Comparison of ENCODE assay signal across 14 cellular contexts in genomic region chr17:48294193-48294909, GRCh38.
DNase-seq lines count a peak whose midpoint lies in the region; ATAC-seq and TF ChIP-seq lines count a peak whose summit lies in the region.
"Had no signal": no experiment of that assay in that cellular context is flagged by ENCODE, and none has a peak within 500 bp of the region (broad histone marks: within the 10 kb centered on the region; RNA-seq: fewer than 3 reads in every experiment).

No MANE protein-coding gene starts in this region.

- no peak for TF ChIP-seq POLR2A in esophagus muscularis mucosa (IDR thresholded peaks at IDR 0.05; ENCODE audit: low read depth)

- H3K9me3 ChIP-seq in OCI-LY1 (ENCODE audit: low read length) (no peaks in the 10 kb centered on the region), esophagus muscularis mucosa (no peaks in the 10 kb centered on the region), MG63 (no peaks in the 10 kb centered on the region)
- H3K9me3 ChIP-seq: gastrocnemius medialis, mucosa of descending colon, psoas muscle had no signal

- no peak for TF ChIP-seq EP300 in esophagus muscularis mucosa (IDR thresholded peaks at IDR 0.05)

- no peaks in the 10 kb centered on the region for H4K20me1 ChIP-seq in OCI-LY1 (ENCODE audit: insufficient read depth, low read length)

- 54% methylated on average over 11 of the region's 11 CpGs for WGBS in esophagus muscularis mucosa

- H3K9ac ChIP-seq in OCI-LY1 (ENCODE audit: low read length): no peak overlapping the region

- no peak for DNase-seq in activated T-cell treated with anti-CD3 and anti-CD28 coated beads, Interleukin-2, amount 50 U/mL, for 24 hours
- no peak for DNase-seq in activated T-cell treated with anti-CD3 and anti-CD28 coated beads, Interleukin-2, amount 50 U/mL, for 48 hours
- no peak for DNase-seq in activated naive CD8-positive, alpha-beta T cell treated with anti-CD3 and anti-CD28 coated beads, Interleukin-2, amount 50 U/mL, for 24 hours
- DNase-seq in GM19238 (ENCODE audit: insufficient read length, low spot score) (no peak), esophagus muscularis mucosa (ENCODE audit: extremely low spot score) (no peak), MG63 (no peak)
- DNase-seq: aorta, EL, gastrocnemius medialis, islet precursor cell, mucosa of descending colon, psoas muscle had no signal

- no peak overlapping the region; the same call in 1 of the 2 replicates for H3K4me2 ChIP-seq in OCI-LY1 (ENCODE audit: low read length)

- H3F3A ChIP-seq in OCI-LY1 (ENCODE audit: insufficient read depth, low read length): no peaks in the 10 kb centered on the region

- TF ChIP-seq CTCF in OCI-LY1 (IDR thresholded peaks at IDR 0.05; ENCODE audit: low read length) (0 out of 2 replicates have a peak, but pooled peaks have one; percentile 1), esophagus muscularis mucosa (IDR thresholded peaks at IDR 0.05) (no peak)

- H3K4me3 ChIP-seq in OCI-LY1 (ENCODE audit: low read depth, low read length, poor library complexity, severe bottlenecking): no peak overlapping the region
- no peak overlapping the region for H3K4me3 ChIP-seq in esophagus muscularis mucosa
- H3K4me3 ChIP-seq in MG63: no peak overlapping the region
- H3K4me3 ChIP-seq: mucosa of descending colon, psoas muscle had no signal

- H3K27ac ChIP-seq in OCI-LY1 (ENCODE audit: low read depth, low read length, poor library complexity, severe bottlenecking): no peak overlapping the region
- H3K27ac ChIP-seq in esophagus muscularis mucosa (replicated peaks in 1 of 4): no peak overlapping the region

- H3K9me2 ChIP-seq in OCI-LY1 (ENCODE audit: low read depth, low read length): no peaks in the 10 kb centered on the region

- no peaks in the 10 kb centered on the region for H3K36me3 ChIP-seq in OCI-LY1 (ENCODE audit: insufficient read depth, low read length)
- no peaks in the 10 kb centered on the region for H3K36me3 ChIP-seq in esophagus muscularis mucosa
- H3K36me3 ChIP-seq in MG63: no peaks in the 10 kb centered on the region
- H3K36me3 ChIP-seq: gastrocnemius medialis had no signal

- H3K36me3 Mint-ChIP-seq in activated T-cell treated with anti-CD3 and anti-CD28 coated beads, Interleukin-2, amount 50 U/mL, for 24 hours (ENCODE audit: low read depth): peaks cover 6% of the 10 kb centered on the region
- peaks cover 4% of the 10 kb centered on the region for H3K36me3 Mint-ChIP-seq in activated naive CD8-positive, alpha-beta T cell treated with anti-CD3 and anti-CD28 coated beads, Interleukin-2, amount 50 U/mL, for 24 hours (ENCODE audit: low read depth)
- no peaks in the 10 kb centered on the region for H3K36me3 Mint-ChIP-seq in stimulated activated memory B cell treated with anti-CD40 and anti-IgM and Interleukin-4, amounts not matched to agents 10 μg/mL and 1 μg/mL and 100 μg/mL, for 72 hours

- H3K9me3 Mint-ChIP-seq in activated T-cell treated with anti-CD3 and anti-CD28 coated beads, Interleukin-2, amount 50 U/mL, for 24 hours: no peaks in the 10 kb centered on the region
- no peaks in the 10 kb centered on the region for H3K9me3 Mint-ChIP-seq in activated naive CD8-positive, alpha-beta T cell treated with anti-CD3 and anti-CD28 coated beads, Interleukin-2, amount 50 U/mL, for 24 hours
- no peaks in the 10 kb centered on the region for H3K9me3 Mint-ChIP-seq in stimulated activated memory B cell treated with anti-CD40 and anti-IgM and Interleukin-4, amounts not matched to agents 10 μg/mL and 1 μg/mL and 100 μg/mL, for 72 hours

- peaks cover 63% of the 10 kb centered on the region for H3K4me1 Mint-ChIP-seq in activated T-cell treated with anti-CD3 and anti-CD28 coated beads, Interleukin-2, amount 50 U/mL, for 24 hours (ENCODE audit: low read depth)
- H3K4me1 Mint-ChIP-seq in activated naive CD8-positive, alpha-beta T cell treated with anti-CD3 and anti-CD28 coated beads, Interleukin-2, amount 50 U/mL, for 24 hours: peaks cover 49% of the 10 kb centered on the region
- H3K4me1 Mint-ChIP-seq in stimulated activated memory B cell treated with anti-CD40 and anti-IgM and Interleukin-4, amounts not matched to agents 10 μg/mL and 1 μg/mL and 100 μg/mL, for 72 hours: peaks cover 13% of the 10 kb centered on the region

- no peaks in the 10 kb centered on the region for H3K79me2 ChIP-seq in OCI-LY1 (ENCODE audit: insufficient read depth, low read length)

- ATAC-seq in activated naive CD8-positive, alpha-beta T cell treated with anti-CD3 and anti-CD28 coated beads, Interleukin-2, amount 50 U/mL, for 24 hours: peak; percentile 28
- ATAC-seq in stimulated activated memory B cell treated with anti-CD40 and anti-IgM and Interleukin-4, amounts not matched to agents 10 μg/mL and 1 μg/mL and 100 μg/mL, for 72 hours: no peak
- ATAC-seq: gastrocnemius medialis, psoas muscle had no signal

- H3K27me3 ChIP-seq in OCI-LY1 (ENCODE audit: insufficient read depth, low read length) (no peaks in the 10 kb centered on the region), esophagus muscularis mucosa (peaks cover 0 to 49% (median 10%) of the 10 kb centered on the region in 4 donors), MG63 (no peaks in the 10 kb centered on the region)
- H3K27me3 ChIP-seq: gastrocnemius medialis had no signal

- peak overlapping the region; percentile 2; the same call in 1 of the 2 replicates for H2AFZ ChIP-seq in OCI-LY1 (ENCODE audit: low read length)

- peaks cover 18% of the 10 kb centered on the region for H3K4me1 ChIP-seq in OCI-LY1 (ENCODE audit: insufficient read depth, low read length, severe bottlenecking)
- H3K4me1 ChIP-seq in esophagus muscularis mucosa: no peaks in the 10 kb centered on the region

- intact Hi-C loops in esophagus muscularis mucosa (cut with DNase I): no loop called here

- no peaks in the 10 kb centered on the region for H3K27me3 Mint-ChIP-seq in activated T-cell treated with anti-CD3 and anti-CD28 coated beads, Interleukin-2, amount 50 U/mL, for 24 hours
- H3K27me3 Mint-ChIP-seq in activated naive CD8-positive, alpha-beta T cell treated with anti-CD3 and anti-CD28 coated beads, Interleukin-2, amount 50 U/mL, for 24 hours: no peaks in the 10 kb centered on the region
- H3K27me3 Mint-ChIP-seq in stimulated activated memory B cell treated with anti-CD40 and anti-IgM and Interleukin-4, amounts not matched to agents 10 μg/mL and 1 μg/mL and 100 μg/mL, for 72 hours: no peaks in the 10 kb centered on the region

- H3K27ac Mint-ChIP-seq in activated T-cell treated with anti-CD3 and anti-CD28 coated beads, Interleukin-2, amount 50 U/mL, for 24 hours: peak overlapping the region; percentile 87
- H3K27ac Mint-ChIP-seq in activated naive CD8-positive, alpha-beta T cell treated with anti-CD3 and anti-CD28 coated beads, Interleukin-2, amount 50 U/mL, for 24 hours: peak overlapping the region; percentile 94
- H3K27ac Mint-ChIP-seq in stimulated activated memory B cell treated with anti-CD40 and anti-IgM and Interleukin-4, amounts not matched to agents 10 μg/mL and 1 μg/mL and 100 μg/mL, for 72 hours: peak overlapping the region; percentile 86

- H3K4me3 Mint-ChIP-seq in activated T-cell treated with anti-CD3 and anti-CD28 coated beads, Interleukin-2, amount 50 U/mL, for 24 hours: peak overlapping the region; percentile 78
- peak overlapping the region; percentile 80 for H3K4me3 Mint-ChIP-seq in activated naive CD8-positive, alpha-beta T cell treated with anti-CD3 and anti-CD28 coated beads, Interleukin-2, amount 50 U/mL, for 24 hours
- no peak overlapping the region for H3K4me3 Mint-ChIP-seq in stimulated activated memory B cell treated with anti-CD40 and anti-IgM and Interleukin-4, amounts not matched to agents 10 μg/mL and 1 μg/mL and 100 μg/mL, for 72 hours
